1 cellular context compared by ENCODE assay signal in the genomic region with DNA sequence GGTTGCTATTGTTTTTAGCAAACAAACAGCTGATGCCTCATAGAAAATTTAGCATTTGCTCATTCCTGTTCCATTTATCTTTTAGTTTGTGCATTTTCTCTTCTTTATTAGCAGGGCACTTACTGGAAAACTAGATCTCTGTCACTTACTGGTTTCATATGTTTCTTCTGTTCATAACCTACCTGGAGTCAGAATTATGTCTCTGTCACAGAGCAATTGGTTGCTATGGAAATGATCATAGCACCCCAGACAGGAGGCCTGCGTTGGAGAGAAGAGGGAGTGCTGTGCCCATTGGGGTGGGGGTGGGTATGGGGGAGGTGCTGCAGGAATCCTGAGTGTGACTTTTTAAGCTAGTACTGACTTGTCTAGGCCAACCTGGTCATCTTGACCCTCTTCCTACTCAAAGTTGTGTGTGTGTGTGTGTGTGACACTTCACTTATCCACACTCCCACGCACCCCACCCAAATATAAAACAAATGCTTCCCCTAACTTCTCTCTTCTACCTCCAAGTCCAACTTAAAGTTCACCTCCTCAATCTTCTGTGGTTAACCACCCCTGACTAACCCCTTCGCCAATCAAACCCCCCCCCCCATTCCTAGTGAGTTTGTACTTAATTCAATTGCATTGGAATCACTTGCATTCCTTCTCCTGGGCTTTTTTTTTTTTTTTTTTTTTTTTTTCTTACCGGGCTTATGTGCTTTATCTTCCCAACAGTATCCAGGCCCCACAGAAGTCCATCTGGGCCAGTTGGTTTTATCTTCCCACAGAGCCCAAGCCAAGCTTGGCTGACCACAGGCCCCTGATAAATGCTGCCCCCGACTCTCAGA.
TF ChIP-seq lines count a peak whose summit lies in the region.

No MANE protein-coding gene starts in this region.

TF ChIP-seq in K562, 482 proteins besides CTCF, POLR2A, EP300 and RAD21 (continued from another document):
- TF ChIP-seq, protein P1, sequence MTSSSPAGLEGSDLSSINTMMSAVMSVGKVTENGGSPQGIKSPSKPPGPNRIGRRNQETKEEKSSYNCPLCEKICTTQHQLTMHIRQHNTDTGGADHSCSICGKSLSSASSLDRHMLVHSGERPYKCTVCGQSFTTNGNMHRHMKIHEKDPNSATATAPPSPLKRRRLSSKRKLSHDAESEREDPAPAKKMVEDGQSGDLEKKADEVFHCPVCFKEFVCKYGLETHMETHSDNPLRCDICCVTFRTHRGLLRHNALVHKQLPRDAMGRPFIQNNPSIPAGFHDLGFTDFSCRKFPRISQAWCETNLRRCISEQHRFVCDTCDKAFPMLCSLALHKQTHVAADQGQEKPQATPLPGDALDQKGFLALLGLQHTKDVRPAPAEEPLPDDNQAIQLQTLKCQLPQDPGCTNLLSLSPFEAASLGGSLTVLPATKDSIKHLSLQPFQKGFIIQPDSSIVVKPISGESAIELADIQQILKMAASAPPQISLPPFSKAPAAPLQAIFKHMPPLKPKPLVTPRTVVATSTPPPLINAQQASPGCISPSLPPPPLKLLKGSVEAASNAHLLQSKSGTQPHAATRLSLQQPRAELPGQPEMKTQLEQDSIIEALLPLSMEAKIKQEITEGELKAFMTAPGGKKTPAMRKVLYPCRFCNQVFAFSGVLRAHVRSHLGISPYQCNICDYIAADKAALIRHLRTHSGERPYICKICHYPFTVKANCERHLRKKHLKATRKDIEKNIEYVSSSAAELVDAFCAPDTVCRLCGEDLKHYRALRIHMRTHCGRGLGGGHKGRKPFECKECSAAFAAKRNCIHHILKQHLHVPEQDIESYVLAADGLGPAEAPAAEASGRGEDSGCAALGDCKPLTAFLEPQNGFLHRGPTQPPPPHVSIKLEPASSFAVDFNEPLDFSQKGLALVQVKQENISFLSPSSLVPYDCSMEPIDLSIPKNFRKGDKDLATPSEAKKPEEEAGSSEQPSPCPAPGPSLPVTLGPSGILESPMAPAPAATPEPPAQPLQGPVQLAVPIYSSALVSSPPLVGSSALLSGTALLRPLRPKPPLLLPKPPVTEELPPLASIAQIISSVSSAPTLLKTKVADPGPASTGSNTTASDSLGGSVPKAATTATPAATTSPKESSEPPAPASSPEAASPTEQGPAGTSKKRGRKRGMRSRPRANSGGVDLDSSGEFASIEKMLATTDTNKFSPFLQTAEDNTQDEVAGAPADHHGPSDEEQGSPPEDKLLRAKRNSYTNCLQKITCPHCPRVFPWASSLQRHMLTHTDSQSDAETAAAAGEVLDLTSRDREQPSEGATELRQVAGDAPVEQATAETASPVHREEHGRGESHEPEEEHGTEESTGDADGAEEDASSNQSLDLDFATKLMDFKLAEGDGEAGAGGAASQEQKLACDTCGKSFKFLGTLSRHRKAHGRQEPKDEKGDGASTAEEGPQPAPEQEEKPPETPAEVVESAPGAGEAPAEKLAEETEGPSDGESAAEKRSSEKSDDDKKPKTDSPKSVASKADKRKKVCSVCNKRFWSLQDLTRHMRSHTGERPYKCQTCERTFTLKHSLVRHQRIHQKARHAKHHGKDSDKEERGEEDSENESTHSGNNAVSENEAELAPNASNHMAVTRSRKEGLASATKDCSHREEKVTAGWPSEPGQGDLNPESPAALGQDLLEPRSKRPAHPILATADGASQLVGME (CRISPR knock-in tag; IDR thresholded peaks at IDR 0.05) = no peak
- TF ChIP-seq CEBPG (CRISPR knock-in tag; IDR thresholded peaks at IDR 0.05) = no peak
- no peak for TF ChIP-seq CEBPG (tag; conservative IDR thresholded peaks at IDR 0.05 in 1 of 2, IDR thresholded peaks at IDR 0.05 in 1 of 2)
- TF ChIP-seq XRCC3 (IDR thresholded peaks at IDR 0.05) = no peak
- TF ChIP-seq, protein P2, sequence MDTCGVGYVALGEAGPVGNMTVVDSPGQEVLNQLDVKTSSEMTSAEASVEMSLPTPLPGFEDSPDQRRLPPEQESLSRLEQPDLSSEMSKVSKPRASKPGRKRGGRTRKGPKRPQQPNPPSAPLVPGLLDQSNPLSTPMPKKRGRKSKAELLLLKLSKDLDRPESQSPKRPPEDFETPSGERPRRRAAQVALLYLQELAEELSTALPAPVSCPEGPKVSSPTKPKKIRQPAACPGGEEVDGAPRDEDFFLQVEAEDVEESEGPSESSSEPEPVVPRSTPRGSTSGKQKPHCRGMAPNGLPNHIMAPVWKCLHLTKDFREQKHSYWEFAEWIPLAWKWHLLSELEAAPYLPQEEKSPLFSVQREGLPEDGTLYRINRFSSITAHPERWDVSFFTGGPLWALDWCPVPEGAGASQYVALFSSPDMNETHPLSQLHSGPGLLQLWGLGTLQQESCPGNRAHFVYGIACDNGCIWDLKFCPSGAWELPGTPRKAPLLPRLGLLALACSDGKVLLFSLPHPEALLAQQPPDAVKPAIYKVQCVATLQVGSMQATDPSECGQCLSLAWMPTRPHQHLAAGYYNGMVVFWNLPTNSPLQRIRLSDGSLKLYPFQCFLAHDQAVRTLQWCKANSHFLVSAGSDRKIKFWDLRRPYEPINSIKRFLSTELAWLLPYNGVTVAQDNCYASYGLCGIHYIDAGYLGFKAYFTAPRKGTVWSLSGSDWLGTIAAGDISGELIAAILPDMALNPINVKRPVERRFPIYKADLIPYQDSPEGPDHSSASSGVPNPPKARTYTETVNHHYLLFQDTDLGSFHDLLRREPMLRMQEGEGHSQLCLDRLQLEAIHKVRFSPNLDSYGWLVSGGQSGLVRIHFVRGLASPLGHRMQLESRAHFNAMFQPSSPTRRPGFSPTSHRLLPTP (IDR thresholded peaks at IDR 0.05; ENCODE audit: borderline replicate concordance, extremely low read depth, insufficient read length) = no peak
- TF ChIP-seq CEBPB (tag; IDR thresholded peaks at IDR 0.05) = no peak
